8 cellular contexts compared by ENCODE assay signal in the genomic region with DNA sequence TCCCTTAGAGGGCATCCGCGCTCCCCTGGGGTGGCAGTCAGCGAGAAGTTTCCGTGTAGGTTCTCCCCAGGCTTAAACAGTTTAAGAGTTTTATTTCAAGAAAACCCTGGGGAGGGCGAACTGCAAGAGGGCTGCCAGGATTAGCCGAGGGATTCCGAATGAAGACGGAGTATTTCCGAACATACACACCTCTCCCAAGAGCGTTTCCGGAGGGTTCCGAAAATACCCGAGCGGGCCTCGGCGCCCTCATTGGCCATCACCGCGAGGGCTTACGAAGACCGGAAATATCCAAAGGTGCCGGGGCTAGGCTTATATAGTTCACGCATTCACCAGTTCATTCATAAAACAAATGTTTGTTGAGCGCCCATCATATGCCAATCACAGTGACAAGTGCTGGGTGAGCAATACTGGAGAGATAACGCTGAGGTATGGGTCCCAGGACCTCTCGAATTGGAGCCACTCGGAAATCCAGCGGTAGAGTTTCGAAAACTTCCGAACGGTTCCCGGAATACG. TPM values are rescaled to one million over a fixed set of nuclear protein-coding genes. Genes with fewer than 3 reads are reported as not detected.
DNase-seq lines count a peak whose midpoint lies in the region; ATAC-seq and TF ChIP-seq lines count a peak whose summit lies in the region.

No MANE protein-coding gene starts in this region.

- under 1% methylated on average over 32 of the region's 32 CpGs for WGBS in liver

- ATAC-seq in GM19397 (IDR thresholded peaks at IDR 0.05; ENCODE audit: unreplicated experiment) (peak; percentile 55), HG03558 (IDR thresholded peaks at IDR 0.05; ENCODE audit: extremely low read depth, unreplicated experiment) (peak; percentile 29)

- peak overlapping the region; percentile 71 to 90 for H3K9ac ChIP-seq in liver (ENCODE audit: low read depth in 1 of 2, low read length in 2 of 2)

- H3K9me3 ChIP-seq in BE2C (no peaks in the 10 kb centered on the region), liver (ENCODE audit: control insufficient read depth in 4 of 4, low read length in 3 of 4) (no peaks in the 10 kb centered on the region)

- H3K4me3 ChIP-seq in BE2C (ENCODE audit: low read depth, low read length) = peak overlapping the region; percentile 86
- H3K4me3 ChIP-seq in liver (ENCODE audit: low read depth in 1 of 3, low read length in 3 of 3) = peak overlapping the region; percentile 11 to 71 (median 29)

- H3K4me1 ChIP-seq in BE2C (peaks cover 3% of the 10 kb centered on the region; the same call in 1 of the 2 replicates), liver (ENCODE audit: control insufficient read depth in 4 of 4, insufficient read depth in 4 of 4, low read length in 3 of 4) (peaks cover 16 to 39% (median 30%) of the 10 kb centered on the region in 4 donors)

- H3K36me3 ChIP-seq in BE2C = peaks cover 41% of the 10 kb centered on the region
- peaks cover 10 to 26% (median 18%) of the 10 kb centered on the region in 4 donors for H3K36me3 ChIP-seq in liver (ENCODE audit: control insufficient read depth in 4 of 4, insufficient read depth in 3 of 4, low read depth in 1 of 4, low read length in 3 of 4)

- peak overlapping the region; percentile 75 to 94 for H3K27ac ChIP-seq in liver (ENCODE audit: low read depth in 1 of 2, low read length in 2 of 2)

- DNase-seq in BE2C = peak; percentile 96
- peak; percentile 98 for DNase-seq in NCI-H748 (lab: John Stamatoyannopoulos, UW; ENCODE audit: unreplicated experiment)
- DNase-seq in activated CD4-positive, alpha-beta T cell treated with anti-CD3 and anti-CD28 coated beads, Interleukin-2, amount 50 U/mL, for 4 hours = peak; percentile 93
- peak; percentile 82 to 93 for DNase-seq in dermis microvascular lymphatic vessel endothelial cell (ENCODE audit: low read depth in 2 of 2)
- DNase-seq in stimulated activated CD4-positive, alpha-beta T cell treated with anti-CD3 and anti-CD28 coated beads, Interleukin-2, amount 100 ng/mL, for 48 hours = peak; percentile 94 to 95

- TF ChIP-seq CTCF in BE2C (IDR thresholded peaks at IDR 0.05; ENCODE audit: low read depth, low read length) (no peak), liver (IDR thresholded peaks at IDR 0.05; ENCODE audit: low read depth, low read length, missing input control) (no peak)

- no peaks in the 10 kb centered on the region for H3K27me3 ChIP-seq in BE2C
- no peaks in the 10 kb centered on the region for H3K27me3 ChIP-seq in liver (ENCODE audit: control insufficient read depth in 4 of 4, insufficient read depth in 4 of 4, low read length in 3 of 4)

- TF ChIP-seq RAD21 in liver (IDR thresholded peaks at IDR 0.05) = no peak

TF ChIP-seq in liver, 16 proteins besides CTCF, POLR2A, EP300 and RAD21:
- TF ChIP-seq HNF4G (IDR thresholded peaks at IDR 0.05) (peak; percentile 89), NR2F2 (IDR thresholded peaks at IDR 0.05) (peak; percentile 18)
- TF ChIP-seq, protein P1, sequence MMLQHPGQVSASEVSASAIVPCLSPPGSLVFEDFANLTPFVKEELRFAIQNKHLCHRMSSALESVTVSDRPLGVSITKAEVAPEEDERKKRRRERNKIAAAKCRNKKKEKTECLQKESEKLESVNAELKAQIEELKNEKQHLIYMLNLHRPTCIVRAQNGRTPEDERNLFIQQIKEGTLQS (IDR thresholded peaks at IDR 0.05) = no peak
- TF ChIP-seq, protein P2, sequence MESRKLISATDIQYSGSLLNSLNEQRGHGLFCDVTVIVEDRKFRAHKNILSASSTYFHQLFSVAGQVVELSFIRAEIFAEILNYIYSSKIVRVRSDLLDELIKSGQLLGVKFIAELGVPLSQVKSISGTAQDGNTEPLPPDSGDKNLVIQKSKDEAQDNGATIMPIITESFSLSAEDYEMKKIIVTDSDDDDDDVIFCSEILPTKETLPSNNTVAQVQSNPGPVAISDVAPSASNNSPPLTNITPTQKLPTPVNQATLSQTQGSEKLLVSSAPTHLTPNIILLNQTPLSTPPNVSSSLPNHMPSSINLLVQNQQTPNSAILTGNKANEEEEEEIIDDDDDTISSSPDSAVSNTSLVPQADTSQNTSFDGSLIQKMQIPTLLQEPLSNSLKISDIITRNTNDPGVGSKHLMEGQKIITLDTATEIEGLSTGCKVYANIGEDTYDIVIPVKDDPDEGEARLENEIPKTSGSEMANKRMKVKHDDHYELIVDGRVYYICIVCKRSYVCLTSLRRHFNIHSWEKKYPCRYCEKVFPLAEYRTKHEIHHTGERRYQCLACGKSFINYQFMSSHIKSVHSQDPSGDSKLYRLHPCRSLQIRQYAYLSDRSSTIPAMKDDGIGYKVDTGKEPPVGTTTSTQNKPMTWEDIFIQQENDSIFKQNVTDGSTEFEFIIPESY (IDR thresholded peaks at IDR 0.05) = peak; percentile 97

RNA-seq across cellular contexts. Expression of a gene that starts 0.4 kb away (rescaled TPM):
- 1,259 TPM for polyA plus RNA-seq in BE2C (2012; ENCODE audit: insufficient read depth, insufficient read length, low read depth)
- 126 and 262 TPM in 2 replicates for total RNA-seq in dermis microvascular lymphatic vessel endothelial cell
- total RNA-seq in liver = 100 to 1,000 TPM; 116 to 150 TPM
- polyA plus RNA-seq in liver = 100 to 1,000 TPM; 177 to 535 TPM

RNA-seq across cellular contexts. Expression of a gene that starts 1.2 kb away (rescaled TPM):
- polyA plus RNA-seq in BE2C (2012; ENCODE audit: insufficient read depth, insufficient read length, low read depth) = 4.6 TPM
- 0.26 and 0.63 TPM in 2 replicates for total RNA-seq in dermis microvascular lymphatic vessel endothelial cell
- under 1 TPM; 0.08 to 0.47 TPM for total RNA-seq in liver
- polyA plus RNA-seq in liver = under 1 TPM; 0.47 to 0.54 TPM

RNA-seq across cellular contexts. Expression of a gene that starts 8.7 kb away (rescaled TPM):
- polyA plus RNA-seq in BE2C (2012; ENCODE audit: insufficient read depth, insufficient read length, low read depth) = not detected
- not detected in 2 replicates for total RNA-seq in dermis microvascular lymphatic vessel endothelial cell
- not detected for total RNA-seq in liver
- polyA plus RNA-seq in liver = not detected

RNA-seq across cellular contexts. Expression of a gene that starts 15.0 kb away (rescaled TPM):
- not detected for polyA plus RNA-seq in BE2C (2012; ENCODE audit: insufficient read depth, insufficient read length, low read depth)
- total RNA-seq in dermis microvascular lymphatic vessel endothelial cell (under 0.01 and 0.13 TPM in 2 replicates), liver (not detected)
- not detected for polyA plus RNA-seq in liver

RNA-seq across cellular contexts. Expression of a gene that starts 22.2 kb away (rescaled TPM):
- not detected for polyA plus RNA-seq in BE2C (2012; ENCODE audit: insufficient read depth, insufficient read length, low read depth)
- total RNA-seq in dermis microvascular lymphatic vessel endothelial cell = not detected in 2 replicates
- total RNA-seq in liver = not detected
- polyA plus RNA-seq in liver = not detected

Comparison
In these comparisons a context has a peak if more than half of its experiments do, and no peak if none do; other contexts are left out.
1. Peak in every context shown above with its lines: DNase-seq, ATAC-seq, H3K4me3 ChIP-seq and H3K27ac ChIP-seq.